15 cellular contexts compared by ENCODE assay signal in the genomic region with DNA sequence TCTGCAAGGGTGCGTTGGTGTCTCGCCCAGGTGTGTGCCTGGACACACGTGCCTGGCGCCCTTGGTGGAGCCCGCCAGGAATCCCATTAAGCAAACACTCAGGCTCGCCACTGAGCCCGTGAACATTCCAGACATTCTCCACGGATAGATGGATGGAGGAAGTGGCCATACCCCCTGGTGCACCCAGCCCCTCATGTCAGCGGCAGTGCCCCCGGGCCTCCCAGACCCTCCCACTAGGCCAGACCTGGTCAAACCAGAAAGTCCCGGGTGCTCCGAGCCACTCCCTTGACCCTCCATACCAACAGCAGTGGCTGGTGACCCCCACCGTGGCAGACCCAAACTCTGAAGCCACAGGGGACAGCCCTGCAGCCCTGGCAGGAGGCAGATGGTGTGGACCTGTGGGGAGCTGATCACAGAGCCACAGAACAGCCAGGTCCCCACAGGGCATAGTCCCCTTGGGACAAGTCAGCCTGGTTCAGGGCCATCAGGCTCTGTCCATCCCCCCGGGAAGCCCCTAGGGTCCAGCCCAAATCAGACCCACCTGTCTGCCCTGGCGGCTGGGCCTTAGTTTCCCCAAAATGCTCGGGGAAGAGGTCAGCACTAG. TPM values are rescaled to one million over a fixed set of nuclear protein-coding genes. Genes with fewer than 3 reads are reported as not detected.
A peak's percentile ranks its signal among the peaks of the same experiment; 100 is the strongest.
DNase-seq lines count a peak whose midpoint lies in the region; ATAC-seq and TF ChIP-seq lines count a peak whose summit lies in the region.
"Had no signal": no experiment of that assay in that cellular context is flagged by ENCODE, and none has a peak within 500 bp of the region (broad histone marks: within the 10 kb centered on the region; RNA-seq: fewer than 3 reads in every experiment).

No MANE protein-coding gene starts in this region.

- peak overlapping the region; percentile 94 for H3K27ac ChIP-seq in RWPE2 (ENCODE audit: poor library complexity, severe bottlenecking)
- H3K27ac ChIP-seq in sigmoid colon = peak overlapping the region in 3 of 4 donors; percentile 71 to 83 (median 80)
- H3K27ac ChIP-seq in CD8-positive, alpha-beta T cell (ENCODE audit: low read depth, low read length) = no peak overlapping the region
- H3K27ac ChIP-seq: HL-60 had no signal

- H3K4me1 Mint-ChIP-seq in CD8-positive, alpha-beta T cell (ENCODE audit: low read depth) = peaks cover 4% of the 10 kb centered on the region

- DNase-seq in D341Med (ENCODE audit: low spot score) (peak; percentile 37), RWPE2 (ENCODE audit: low spot score) (peak; percentile 69), iPS-NIHi11 (ENCODE audit: low spot score) (peak; percentile 49), sigmoid colon (no peak), NCI-H1694 treated with DMSO at 0.1 percent for 48 hours (lab: John Stamatoyannopoulos, UW) (no peak), erythroblast (lab: John Stamatoyannopoulos, UW) (no peak)
- no peak for DNase-seq in CD8-positive, alpha-beta T cell
- DNase-seq: activated CD8-positive, alpha-beta T cell treated with anti-CD3 and anti-CD28 coated beads for 36 hours; amniotic stem cell; DMS 273 treated with DMSO at 0.1 percent for 48 hours; NCI-H2081; SIG-M5; stimulated activated CD4-positive, alpha-beta T cell treated with anti-CD3 and anti-CD28 coated beads, Interleukin-1b, Interleukin-23, amount 100 ng/mL, for 48 hours had no signal

- POLR2A ChIA-PET in CD8-positive, alpha-beta T cell (lab: Charles Lee) = no interaction called here

- TF ChIP-seq POLR2A in sigmoid colon (IDR thresholded peaks at IDR 0.05) (no peak), erythroblast (IDR thresholded peaks at IDR 0.05; ENCODE audit: low read length) (no peak)

- H3K9me3 ChIP-seq in RWPE2 (ENCODE audit: severe bottlenecking) (no peaks in the 10 kb centered on the region), sigmoid colon (no peaks in the 10 kb centered on the region)
- no peaks in the 10 kb centered on the region for H3K9me3 ChIP-seq in CD8-positive, alpha-beta T cell (ENCODE audit: low read length)

- no peak for ATAC-seq in RWPE2 (ENCODE audit: low read depth)
- ATAC-seq in GM19324 (IDR thresholded peaks at IDR 0.05; ENCODE audit: low FRiP score, unreplicated experiment) = no peak
- ATAC-seq in CD8-positive, alpha-beta T cell = no peak
- ATAC-seq: activated CD8-positive, alpha-beta T cell treated with anti-CD3 and anti-CD28 coated beads for 36 hours had no signal

- TF ChIP-seq CTCF in RWPE2 (IDR thresholded peaks at IDR 0.05; ENCODE audit: poor library complexity, severe bottlenecking) = no peak
- no peak for TF ChIP-seq CTCF in sigmoid colon (IDR thresholded peaks at IDR 0.05)
- TF ChIP-seq CTCF in CD8-positive, alpha-beta T cell (IDR thresholded peaks at IDR 0.05) = no peak

- intact Hi-C loops in sigmoid colon (cut with DNase I) = no loop called here
- intact Hi-C loops in CD8-positive, alpha-beta T cell (cut with DNase I, micrococcal nuclease) = no loop called here

- H3K27ac Mint-ChIP-seq in CD8-positive, alpha-beta T cell = no peak overlapping the region
- H3K27ac Mint-ChIP-seq: activated CD8-positive, alpha-beta T cell treated with anti-CD3 and anti-CD28 coated beads for 36 hours had no signal

- CTCF ChIA-PET in CD8-positive, alpha-beta T cell (lab: Charles Lee) = no interaction called here

- no peak overlapping the region for H3K4me3 Mint-ChIP-seq in CD8-positive, alpha-beta T cell
- H3K4me3 Mint-ChIP-seq: activated CD8-positive, alpha-beta T cell treated with anti-CD3 and anti-CD28 coated beads for 36 hours had no signal

- H3K36me3 Mint-ChIP-seq in CD8-positive, alpha-beta T cell = peaks cover 2% of the 10 kb centered on the region

- H3K36me3 ChIP-seq in RWPE2 (ENCODE audit: low read depth) (peaks cover 37% of the 10 kb centered on the region), sigmoid colon (peaks cover 0 to 5% (median 0%) of the 10 kb centered on the region in 4 donors)
- H3K36me3 ChIP-seq in CD8-positive, alpha-beta T cell (ENCODE audit: insufficient read depth, low read length) = no peaks in the 10 kb centered on the region

- no peaks in the 10 kb centered on the region for H3K9me3 Mint-ChIP-seq in CD8-positive, alpha-beta T cell
- H3K9me3 Mint-ChIP-seq: activated CD8-positive, alpha-beta T cell treated with anti-CD3 and anti-CD28 coated beads for 36 hours had no signal

- H3K27me3 ChIP-seq in RWPE2 (ENCODE audit: insufficient read depth, poor library complexity, severe bottlenecking) (no peaks in the 10 kb centered on the region), sigmoid colon (peaks cover 3 to 46% (median 14%) of the 10 kb centered on the region in 3 donors)
- peaks cover 7% of the 10 kb centered on the region for H3K27me3 ChIP-seq in CD8-positive, alpha-beta T cell (ENCODE audit: insufficient read depth, low read length)

- 30 to 71% methylated on average over 16 of the region's 16 CpGs for WGBS in sigmoid colon, 2 donors

- H3K4me3 ChIP-seq in RWPE2 (ENCODE audit: severe bottlenecking) (peak overlapping the region; percentile 88), sigmoid colon (no peak overlapping the region)
- H3K4me3 ChIP-seq in CD8-positive, alpha-beta T cell (ENCODE audit: low read depth, low read length) = no peak overlapping the region

- TF ChIP-seq EP300 in sigmoid colon (IDR thresholded peaks at IDR 0.05) = no peak

- H3K27me3 Mint-ChIP-seq in CD8-positive, alpha-beta T cell (ENCODE audit: low read depth) = peaks cover 21% of the 10 kb centered on the region

- H3K4me1 ChIP-seq in RWPE2 (ENCODE audit: insufficient read depth, poor library complexity, severe bottlenecking) (peaks cover 22% of the 10 kb centered on the region), sigmoid colon (peaks cover 0 to 34% (median 29%) of the 10 kb centered on the region in 4 donors)
- peaks cover 26% of the 10 kb centered on the region for H3K4me1 ChIP-seq in CD8-positive, alpha-beta T cell (ENCODE audit: insufficient read depth, low read length)

RNA-seq across cellular contexts. Expression of a gene that starts 1.9 kb away (rescaled TPM):
- total RNA-seq in sigmoid colon = 10 to 100 TPM in 2 of 4 donors, 1 to 10 TPM in 2; 5.4 to 15.6 (median 11.6) TPM
- 100 to 1,000 TPM; 153 to 168 (median 155) TPM for polyA plus RNA-seq in sigmoid colon
- 10 to 100 TPM in 1 of 2 experiments, 1 to 10 TPM in 1; 9.6 to 12.2 TPM for total RNA-seq in CD8-positive, alpha-beta T cell

RNA-seq across cellular contexts. Expression of a gene that starts 12.3 kb away (rescaled TPM):
- total RNA-seq in sigmoid colon = 10 to 100 TPM; 20.9 to 41.5 (median 39.6) TPM
- polyA plus RNA-seq in sigmoid colon = 10 to 100 TPM in 2 of 3 donors, 1 to 10 TPM in 1; 7.9 to 27.6 (median 25.7) TPM
- 10 to 100 TPM; 24.8 to 25.2 TPM for total RNA-seq in CD8-positive, alpha-beta T cell

RNA-seq across cellular contexts. Expression of a gene that starts 12.9 kb away (rescaled TPM):
- total RNA-seq in sigmoid colon = 10 to 100 TPM; 15.1 to 29.6 (median 22.2) TPM
- 10 to 100 TPM; 11.3 to 18.6 (median 14.4) TPM for polyA plus RNA-seq in sigmoid colon
- total RNA-seq in CD8-positive, alpha-beta T cell = 100 to 1,000 TPM; 131 to 139 TPM

RNA-seq across cellular contexts. Expression of a gene that starts 39.3 kb away (rescaled TPM):
- total RNA-seq in sigmoid colon = 100 to 1,000 TPM in 2 of 4 donors, 10 to 100 TPM in 2; 94.6 to 133 (median 108) TPM
- 100 to 1,000 TPM; 142 to 177 (median 170) TPM for polyA plus RNA-seq in sigmoid colon
- 10 to 100 TPM; 30.2 to 31.0 TPM for total RNA-seq in CD8-positive, alpha-beta T cell

Comparison
In these comparisons a context has a peak if more than half of its experiments do, and no peak if none do; other contexts are left out.
1. DNase-seq: peak in D341Med (single experiment), RWPE2 (single experiment) and iPS-NIHi11 (single experiment); none in sigmoid colon (single experiment), NCI-H1694 treated with DMSO at 0.1 percent for 48 hours (single experiment), erythroblast (0 of 2) and CD8-positive, alpha-beta T cell (0 of 7).
2. RNA of a gene that starts 12.9 kb away (total RNA-seq): 131 to 139 TPM in CD8-positive, alpha-beta T cell; 15.1 to 29.6 TPM in sigmoid colon; every median in the first group is over 4 times any median in the second.